Comparison of ENCODE assay signal across 1 cellular context in the genomic region with DNA sequence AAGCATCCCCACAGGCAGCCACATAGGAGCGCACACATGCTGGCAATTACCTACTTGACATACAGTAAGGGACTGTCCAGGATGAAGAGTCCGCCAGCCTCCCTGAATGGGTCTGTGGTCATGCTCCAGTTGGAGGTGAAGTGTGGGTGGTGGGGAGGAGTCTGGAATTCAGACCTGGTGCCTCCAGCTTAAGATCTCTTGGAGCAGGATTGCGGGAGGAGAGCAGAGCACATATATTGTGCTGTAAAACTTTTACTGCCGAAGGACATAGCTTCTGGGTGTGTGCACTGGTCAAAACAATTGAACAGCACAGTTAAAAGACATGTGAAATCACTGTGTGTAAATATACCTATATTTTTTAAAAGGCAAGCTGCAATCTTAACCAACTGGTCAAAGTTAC.
TF ChIP-seq lines count a peak whose summit lies in the region.

No MANE protein-coding gene starts in this region.

TF ChIP-seq in GM23338, 12 proteins besides CTCF, POLR2A, EP300 and RAD21 (continued from another document):
- TF ChIP-seq, protein P1, sequence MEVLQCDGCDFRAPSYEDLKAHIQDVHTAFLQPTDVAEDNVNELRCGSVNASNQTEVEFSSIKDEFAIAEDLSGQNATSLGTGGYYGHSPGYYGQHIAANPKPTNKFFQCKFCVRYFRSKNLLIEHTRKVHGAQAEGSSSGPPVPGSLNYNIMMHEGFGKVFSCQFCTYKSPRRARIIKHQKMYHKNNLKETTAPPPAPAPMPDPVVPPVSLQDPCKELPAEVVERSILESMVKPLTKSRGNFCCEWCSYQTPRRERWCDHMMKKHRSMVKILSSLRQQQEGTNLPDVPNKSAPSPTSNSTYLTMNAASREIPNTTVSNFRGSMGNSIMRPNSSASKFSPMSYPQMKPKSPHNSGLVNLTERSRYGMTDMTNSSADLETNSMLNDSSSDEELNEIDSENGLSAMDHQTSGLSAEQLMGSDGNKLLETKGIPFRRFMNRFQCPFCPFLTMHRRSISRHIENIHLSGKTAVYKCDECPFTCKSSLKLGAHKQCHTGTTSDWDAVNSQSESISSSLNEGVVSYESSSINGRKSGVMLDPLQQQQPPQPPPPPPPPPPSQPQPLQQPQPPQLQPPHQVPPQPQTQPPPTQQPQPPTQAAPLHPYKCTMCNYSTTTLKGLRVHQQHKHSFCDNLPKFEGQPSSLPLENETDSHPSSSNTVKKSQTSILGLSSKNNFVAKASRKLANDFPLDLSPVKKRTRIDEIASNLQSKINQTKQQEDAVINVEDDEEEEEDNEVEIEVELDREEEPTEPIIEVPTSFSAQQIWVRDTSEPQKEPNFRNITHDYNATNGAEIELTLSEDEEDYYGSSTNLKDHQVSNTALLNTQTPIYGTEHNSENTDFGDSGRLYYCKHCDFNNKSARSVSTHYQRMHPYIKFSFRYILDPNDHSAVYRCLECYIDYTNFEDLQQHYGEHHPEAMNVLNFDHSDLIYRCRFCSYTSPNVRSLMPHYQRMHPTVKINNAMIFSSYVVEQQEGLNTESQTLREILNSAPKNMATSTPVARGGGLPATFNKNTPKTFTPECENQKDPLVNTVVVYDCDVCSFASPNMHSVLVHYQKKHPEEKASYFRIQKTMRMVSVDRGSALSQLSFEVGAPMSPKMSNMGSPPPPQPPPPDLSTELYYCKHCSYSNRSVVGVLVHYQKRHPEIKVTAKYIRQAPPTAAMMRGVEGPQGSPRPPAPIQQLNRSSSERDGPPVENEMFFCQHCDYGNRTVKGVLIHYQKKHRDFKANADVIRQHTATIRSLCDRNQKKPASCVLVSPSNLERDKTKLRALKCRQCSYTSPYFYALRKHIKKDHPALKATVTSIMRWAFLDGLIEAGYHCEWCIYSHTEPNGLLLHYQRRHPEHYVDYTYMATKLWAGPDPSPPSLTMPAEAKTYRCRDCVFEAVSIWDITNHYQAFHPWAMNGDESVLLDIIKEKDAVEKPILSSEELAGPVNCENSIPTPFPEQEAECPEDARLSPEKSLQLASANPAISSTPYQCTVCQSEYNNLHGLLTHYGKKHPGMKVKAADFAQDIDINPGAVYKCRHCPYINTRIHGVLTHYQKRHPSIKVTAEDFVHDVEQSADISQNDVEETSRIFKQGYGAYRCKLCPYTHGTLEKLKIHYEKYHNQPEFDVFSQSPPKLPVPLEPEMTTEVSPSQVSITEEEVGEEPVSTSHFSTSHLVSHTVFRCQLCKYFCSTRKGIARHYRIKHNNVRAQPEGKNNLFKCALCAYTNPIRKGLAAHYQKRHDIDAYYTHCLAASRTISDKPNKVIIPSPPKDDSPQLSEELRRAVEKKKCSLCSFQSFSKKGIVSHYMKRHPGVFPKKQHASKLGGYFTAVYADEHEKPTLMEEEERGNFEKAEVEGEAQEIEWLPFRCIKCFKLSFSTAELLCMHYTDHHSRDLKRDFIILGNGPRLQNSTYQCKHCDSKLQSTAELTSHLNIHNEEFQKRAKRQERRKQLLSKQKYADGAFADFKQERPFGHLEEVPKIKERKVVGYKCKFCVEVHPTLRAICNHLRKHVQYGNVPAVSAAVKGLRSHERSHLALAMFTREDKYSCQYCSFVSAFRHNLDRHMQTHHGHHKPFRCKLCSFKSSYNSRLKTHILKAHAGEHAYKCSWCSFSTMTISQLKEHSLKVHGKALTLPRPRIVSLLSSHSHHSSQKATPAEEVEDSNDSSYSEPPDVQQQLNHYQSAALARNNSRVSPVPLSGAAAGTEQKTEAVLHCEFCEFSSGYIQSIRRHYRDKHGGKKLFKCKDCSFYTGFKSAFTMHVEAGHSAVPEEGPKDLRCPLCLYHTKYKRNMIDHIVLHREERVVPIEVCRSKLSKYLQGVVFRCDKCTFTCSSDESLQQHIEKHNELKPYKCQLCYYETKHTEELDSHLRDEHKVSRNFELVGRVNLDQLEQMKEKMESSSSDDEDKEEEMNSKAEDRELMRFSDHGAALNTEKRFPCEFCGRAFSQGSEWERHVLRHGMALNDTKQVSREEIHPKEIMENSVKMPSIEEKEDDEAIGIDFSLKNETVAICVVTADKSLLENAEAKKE (CRISPR knock-in tag; IDR thresholded peaks at IDR 0.05) = no peak
- TF ChIP-seq POLR2AphosphoS5 (IDR thresholded peaks at IDR 0.05; ENCODE audit: low read depth) (no peak), CREB1 (CRISPR knock-in tag; IDR thresholded peaks at IDR 0.05; ENCODE audit: low read depth) (no peak), ZNF114 (CRISPR knock-in tag; IDR thresholded peaks at IDR 0.05) (no peak)
